ENCODE assay signal across 26 cellular contexts in the genomic region with DNA sequence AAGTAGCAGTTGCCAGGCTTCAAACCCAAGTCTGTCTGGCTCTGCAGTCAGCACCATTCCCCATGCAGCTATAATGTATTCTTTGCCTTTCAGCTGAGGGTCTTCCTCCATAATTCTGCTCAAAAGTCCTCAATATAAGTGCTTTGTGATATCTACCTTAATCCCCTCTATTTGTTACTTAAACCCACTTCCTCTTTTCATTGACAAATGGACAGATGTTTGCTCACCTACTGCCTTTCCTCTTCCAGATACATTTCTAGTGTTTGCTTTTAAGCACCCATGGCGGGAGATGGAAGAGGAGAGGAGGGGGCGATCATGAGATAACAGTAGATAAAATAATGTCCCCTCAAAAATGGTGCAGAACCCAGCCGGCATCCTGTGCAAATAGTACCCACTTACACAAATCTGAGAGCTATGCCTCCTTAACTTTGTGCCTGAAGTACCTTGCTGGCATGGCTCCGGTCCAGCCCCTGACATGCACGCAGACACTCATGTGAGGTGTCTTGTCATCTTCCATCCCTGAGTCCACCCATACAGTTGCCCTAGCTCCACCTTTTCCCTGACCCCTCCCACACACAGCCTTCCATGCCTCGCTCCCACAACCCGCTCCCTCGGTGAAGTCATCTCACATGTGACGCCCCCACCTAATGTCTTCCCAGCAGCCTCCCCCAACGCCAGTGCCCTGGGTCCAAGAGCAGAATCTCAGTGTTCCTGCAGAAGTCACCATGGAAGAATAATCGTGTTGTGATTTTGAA.
DNase-seq lines count a peak whose midpoint lies in the region; ATAC-seq, FAIRE-seq and TF ChIP-seq lines count a peak whose summit lies in the region.
"Had no signal": no experiment of that assay in that cellular context is flagged by ENCODE, and none has a peak within 500 bp of the region (broad histone marks: within the 10 kb centered on the region; RNA-seq: fewer than 3 reads in every experiment).

No MANE protein-coding gene starts in this region.

- H3K9me3 Mint-ChIP-seq in endodermal cell, result peaks cover 10% of the 10 kb centered on the region
- H3K9me3 Mint-ChIP-seq: activated naive CD4-positive, alpha-beta T cell treated with anti-CD3 and anti-CD28 coated beads, Interleukin-2, amount 50 U/mL, for 24 hours; activated T-helper 2 cell treated with anti-CD3 and anti-CD28 coated beads, Interferon-gamma antibody, Interleukin-2, Interleukin-4, amounts not matched to agents 10 μg/mL and 5 μg/mL and 100 μg/mL, durations not matched to agents 14 hours and 24 hours and 36 hours; effector memory CD8-positive, alpha-beta T cell; stimulated activated naive CD8-positive, alpha-beta T cell treated with anti-CD3 and anti-CD28 coated beads, Interleukin-15, Interleukin-2, amounts not matched to agents 100 ng/mL and 50 ng/mL, for 24 hours had no signal

- no peak for TF ChIP-seq POLR2A in vagina (IDR thresholded peaks at IDR 0.05)
- no peak for TF ChIP-seq POLR2A in upper lobe of left lung (IDR thresholded peaks at IDR 0.05)

- TF ChIP-seq CTCF in heart right ventricle (IDR thresholded peaks at IDR 0.05) (no peak), endodermal cell (conservative IDR thresholded peaks at IDR 0.05) (no peak), vagina (IDR thresholded peaks at IDR 0.05) (no peak), upper lobe of left lung (IDR thresholded peaks at IDR 0.05) (no peak)

- H3K27me3 Mint-ChIP-seq in endodermal cell (ENCODE audit: insufficient read depth), result peaks cover 27% of the 10 kb centered on the region

- H3K27ac Mint-ChIP-seq in endodermal cell, result no peak overlapping the region
- H3K27ac Mint-ChIP-seq: activated naive CD4-positive, alpha-beta T cell treated with anti-CD3 and anti-CD28 coated beads, Interleukin-2, amount 50 U/mL, for 24 hours; activated T-helper 2 cell treated with anti-CD3 and anti-CD28 coated beads, Interferon-gamma antibody, Interleukin-2, Interleukin-4, amounts not matched to agents 10 μg/mL and 5 μg/mL and 100 μg/mL, durations not matched to agents 14 hours and 24 hours and 36 hours; stimulated activated naive CD8-positive, alpha-beta T cell treated with anti-CD3 and anti-CD28 coated beads, Interleukin-15, Interleukin-2, amounts not matched to agents 100 ng/mL and 50 ng/mL, for 24 hours had no signal

- TF ChIP-seq EP300 in upper lobe of left lung (IDR thresholded peaks at IDR 0.05), result no peak

- H3K9me3 ChIP-seq in heart right ventricle (no peaks in the 10 kb centered on the region), endodermal cell (ENCODE audit: control insufficient read depth, low read length) (no peaks in the 10 kb centered on the region), vagina (no peaks in the 10 kb centered on the region), small intestine (ENCODE audit: control insufficient read depth, low read depth) (no peaks in the 10 kb centered on the region), upper lobe of left lung (no peaks in the 10 kb centered on the region)
- H3K9me3 ChIP-seq: colonic mucosa, neutrophil, psoas muscle had no signal

- FAIRE-seq in small intestine (lab: Jason Lieb, UNC), result no peak

- WGBS in heart right ventricle, 2 donors, result 77 to 82% methylated on average over 11 of the region's 11 CpGs
- WGBS in endodermal cell (ENCODE audit: insufficient coverage in 1 of 2, insufficient read length in 1 of 2), 2 experiments, result 91 to 98% methylated on average over 7 to 10 of the region's 11 CpGs
- WGBS in small intestine, 3 donors, result 79 to 86% (median 80%) methylated on average over 11 of the region's 11 CpGs
- WGBS in upper lobe of left lung, 2 donors, result 67 to 73% methylated on average over 11 of the region's 11 CpGs

- peaks cover 0 to 64% (median 17%) of the 10 kb centered on the region in 7 donors for H3K27me3 ChIP-seq in heart right ventricle
- H3K27me3 ChIP-seq in endodermal cell (ENCODE audit: control insufficient read depth, insufficient read depth, low read length, poor library complexity, severe bottlenecking), result no peaks in the 10 kb centered on the region
- H3K27me3 ChIP-seq in vagina, result no peaks in the 10 kb centered on the region
- H3K27me3 ChIP-seq in small intestine (ENCODE audit: control insufficient read depth in 2 of 2, insufficient read depth in 2 of 2, low read length in 2 of 2), result peaks cover 0 to 4% of the 10 kb centered on the region in 2 donors
- H3K27me3 ChIP-seq in upper lobe of left lung, result no peaks in the 10 kb centered on the region
- H3K27me3 ChIP-seq: colonic mucosa had no signal

- peak; percentile 31 for DNase-seq in cardiac septum (ENCODE audit: low spot score)
- DNase-seq in heart right ventricle, result no peak
- peak; percentile 84 for DNase-seq in NCI-H345 (lab: John Stamatoyannopoulos, UW)
- peak; percentile 31 for DNase-seq in endodermal cell
- peak; percentile 58 to 91 for DNase-seq in vagina (ENCODE audit: extremely low spot score in 2 of 2)
- no peak for DNase-seq in small intestine
- DNase-seq in upper lobe of left lung, result no peak
- DNase-seq: activated CD4-positive, alpha-beta T cell treated with anti-CD3 and anti-CD28 coated beads, Interleukin-2, amount 50 U/mL, for 4 hours; activated CD4-positive, CD25-positive, alpha-beta regulatory T cell; CD8-positive, alpha-beta memory T cell; DND-41; effector memory CD8-positive, alpha-beta T cell; foreskin fibroblast; GM23248; left cardiac atrium; NCI-H1694 treated with DMSO at 0.1 percent for 48 hours; NCI-H226; psoas muscle; T-helper 1 cell had no signal

- no peak overlapping the region for H3K4me3 ChIP-seq in heart right ventricle
- no peak overlapping the region for H3K4me3 ChIP-seq in endodermal cell (ENCODE audit: low read length)
- no peak overlapping the region for H3K4me3 ChIP-seq in vagina
- no peak overlapping the region for H3K4me3 ChIP-seq in small intestine (ENCODE audit: low read depth in 1 of 2, low read length in 2 of 2)
- H3K4me3 ChIP-seq in upper lobe of left lung, result no peak overlapping the region
- H3K4me3 ChIP-seq: colonic mucosa, GM23248, psoas muscle had no signal

- no peak overlapping the region for H3K9ac ChIP-seq in endodermal cell (ENCODE audit: extremely low read depth, low read length, poor library complexity, severe bottlenecking)
- H3K9ac ChIP-seq: GM23248 had no signal

- intact Hi-C loops in cardiac septum (cut with DNase I), result no loop called here
- intact Hi-C loops in heart right ventricle (cut with DNase I), result no loop called here
- intact Hi-C loops in vagina (cut with DNase I), result no loop called here

- ATAC-seq in heart right ventricle (no peak), upper lobe of left lung (ENCODE audit: low FRiP score in 2 of 2) (no peak), GM21786 (IDR thresholded peaks at IDR 0.05; ENCODE audit: unreplicated experiment) (no peak)
- ATAC-seq: effector memory CD8-positive, alpha-beta T cell; left cardiac atrium; psoas muscle had no signal

- H3K27ac ChIP-seq in heart right ventricle, result no peak overlapping the region
- no peak overlapping the region for H3K27ac ChIP-seq in endodermal cell (ENCODE audit: low read depth, low read length)
- H3K27ac ChIP-seq in vagina, result no peak overlapping the region
- H3K27ac ChIP-seq in small intestine (ENCODE audit: low read depth in 1 of 2, low read length in 1 of 2), result no peak overlapping the region
- H3K27ac ChIP-seq in upper lobe of left lung, result no peak overlapping the region
- H3K27ac ChIP-seq: colonic mucosa, GM23248, HL-60, neutrophil, psoas muscle had no signal

- no peak overlapping the region for H3K4me3 Mint-ChIP-seq in endodermal cell
- H3K4me3 Mint-ChIP-seq: activated naive CD4-positive, alpha-beta T cell treated with anti-CD3 and anti-CD28 coated beads, Interleukin-2, amount 50 U/mL, for 24 hours; CD8-positive, alpha-beta memory T cell; effector memory CD8-positive, alpha-beta T cell; stimulated activated naive CD8-positive, alpha-beta T cell treated with anti-CD3 and anti-CD28 coated beads, Interleukin-15, Interleukin-2, amounts not matched to agents 100 ng/mL and 50 ng/mL, for 24 hours had no signal

- H3K36me3 ChIP-seq in heart right ventricle (no peaks in the 10 kb centered on the region), endodermal cell (ENCODE audit: control insufficient read depth, insufficient read depth, low read length) (no peaks in the 10 kb centered on the region), vagina (no peaks in the 10 kb centered on the region), small intestine (ENCODE audit: control insufficient read depth in 2 of 2, insufficient read depth in 2 of 2, low read length in 2 of 2) (no peaks in the 10 kb centered on the region), upper lobe of left lung (no peaks in the 10 kb centered on the region)
- H3K36me3 ChIP-seq: colonic mucosa, neutrophil had no signal

- peaks cover 0 to 5% (median 0%) of the 10 kb centered on the region in 9 donors for H3K4me1 ChIP-seq in heart right ventricle
- H3K4me1 ChIP-seq in endodermal cell (ENCODE audit: control insufficient read depth, insufficient read depth, low read length), result peaks cover 17% of the 10 kb centered on the region
- H3K4me1 ChIP-seq in vagina, result no peaks in the 10 kb centered on the region
- no peaks in the 10 kb centered on the region for H3K4me1 ChIP-seq in small intestine (ENCODE audit: control insufficient read depth in 2 of 2, insufficient read depth in 1 of 2, low read depth in 1 of 2, low read length in 1 of 2)
- H3K4me1 ChIP-seq in upper lobe of left lung, result no peaks in the 10 kb centered on the region
- H3K4me1 ChIP-seq: colonic mucosa, psoas muscle had no signal

- peaks cover 39% of the 10 kb centered on the region for H3K4me1 Mint-ChIP-seq in endodermal cell
- H3K4me1 Mint-ChIP-seq: activated naive CD4-positive, alpha-beta T cell treated with anti-CD3 and anti-CD28 coated beads, Interleukin-2, amount 50 U/mL, for 24 hours; CD8-positive, alpha-beta memory T cell had no signal

- no peaks in the 10 kb centered on the region for H3K36me3 Mint-ChIP-seq in endodermal cell (ENCODE audit: low read depth)
- H3K36me3 Mint-ChIP-seq: activated naive CD4-positive, alpha-beta T cell treated with anti-CD3 and anti-CD28 coated beads, Interleukin-2, amount 50 U/mL, for 24 hours; CD8-positive, alpha-beta memory T cell had no signal

Comparison
In these comparisons a context has a peak if more than half of its experiments do, and no peak if none do; other contexts are left out.
1. DNase-seq: peak in cardiac septum (single experiment), NCI-H345 (single experiment), endodermal cell (single experiment) and vagina (2 of 2); none in heart right ventricle (0 of 2), small intestine (single experiment) and upper lobe of left lung (0 of 2).